ENCODE assay signal across 17 cellular contexts in genomic region chr2:23525137-23525765, GRCh38.
A peak's percentile ranks its signal among the peaks of the same experiment; 100 is the strongest.
DNase-seq lines count a peak whose midpoint lies in the region; ATAC-seq and TF ChIP-seq lines count a peak whose summit lies in the region.
"Had no signal": no experiment of that assay in that cellular context is flagged by ENCODE, and none has a peak within 500 bp of the region (broad histone marks: within the 10 kb centered on the region; RNA-seq: fewer than 3 reads in every experiment).

No MANE protein-coding gene starts in this region.

- H3K27me3 ChIP-seq in left ventricle myocardium inferior (ENCODE audit: low read depth) (peaks cover 45% of the 10 kb centered on the region), right cardiac atrium (ENCODE audit: control insufficient read depth, insufficient read depth) (no peaks in the 10 kb centered on the region), rectal smooth muscle tissue (ENCODE audit: control insufficient read depth, insufficient read depth, low read length) (no peaks in the 10 kb centered on the region), aorta (ENCODE audit: control insufficient read depth in 1 of 2, insufficient read depth in 2 of 2, low read length in 1 of 2) (no peaks in the 10 kb centered on the region), spleen (replicated peaks in 1 of 7) (no peaks in the 10 kb centered on the region)
- H3K27me3 ChIP-seq: cardiac muscle cell, upper lobe of right lung had no signal

- 78% methylated on average over 16 of the region's 16 CpGs for WGBS in right cardiac atrium
- WGBS in aorta, 2 donors = 46 to 57% methylated on average over 16 of the region's 16 CpGs
- WGBS in spleen, 5 donors = 84 to 92% (median 89%) methylated on average over 9 to 16 of the region's 16 CpGs

- no peak overlapping the region for H3K4me3 ChIP-seq in left ventricle myocardium inferior
- no peak overlapping the region for H3K4me3 ChIP-seq in right cardiac atrium (ENCODE audit: low read length)
- H3K4me3 ChIP-seq in rectal smooth muscle tissue (ENCODE audit: low read length) = no peak overlapping the region
- no peak overlapping the region for H3K4me3 ChIP-seq in aorta (ENCODE audit: low read length in 2 of 2)
- no peak overlapping the region for H3K4me3 ChIP-seq in spleen
- H3K4me3 ChIP-seq: A549, cardiac muscle cell, upper lobe of right lung had no signal

- DNase-seq in left ventricle myocardium inferior (no peak), Right ventricle myocardium inferior (ENCODE audit: missing footprints) (no peak), right cardiac atrium (peak in 2 of 3 donors; percentile 45 to 47), aorta (no peak), spleen (no peak)
- DNase-seq: activated CD4-positive, alpha-beta T cell treated with anti-CD3 and anti-CD28 coated beads, Interleukin-2, amount 50 U/mL, for 1 hour; activated T-cell treated with anti-CD3 and anti-CD28 coated beads, Interleukin-2, amount 50 U/mL, for 1 hour; DMS79; effector CD4-positive, alpha-beta T cell; natural killer cell; PC-3; upper lobe of right lung had no signal

- TF ChIP-seq CTCF in left ventricle myocardium inferior (IDR thresholded peaks at IDR 0.05; ENCODE audit: borderline replicate concordance) (no peak), spleen (IDR thresholded peaks at IDR 0.05 in 8 of 11, conservative IDR thresholded peaks at IDR 0.05 in 3 of 11) (no peak)

- no peak for TF ChIP-seq POLR2A in spleen (IDR thresholded peaks at IDR 0.05)

- H3K9me3 ChIP-seq in left ventricle myocardium inferior (replicated peaks) (no peaks in the 10 kb centered on the region), right cardiac atrium (ENCODE audit: control insufficient read depth, low read length) (no peaks in the 10 kb centered on the region), aorta (ENCODE audit: control insufficient read depth, low read length) (no peaks in the 10 kb centered on the region), spleen (no peaks in the 10 kb centered on the region)
- H3K9me3 ChIP-seq: A549, upper lobe of right lung had no signal

- no peak overlapping the region for H3K9ac ChIP-seq in rectal smooth muscle tissue (ENCODE audit: low read length)

- H3K27ac ChIP-seq in left ventricle myocardium inferior (replicated peaks) (peak overlapping the region; percentile 26), right cardiac atrium (ENCODE audit: low read length) (no peak overlapping the region), rectal smooth muscle tissue (ENCODE audit: low read depth, low read length) (peak overlapping the region; percentile 94), aorta (ENCODE audit: low read depth in 1 of 2, low read length in 2 of 2) (peak overlapping the region; percentile 31 to 97), spleen (no peak overlapping the region)
- H3K27ac ChIP-seq: A549, cardiac muscle cell had no signal

- H3K4me1 ChIP-seq in left ventricle myocardium inferior (peaks cover 24% of the 10 kb centered on the region), right cardiac atrium (ENCODE audit: control insufficient read depth, insufficient read depth, low read length) (no peaks in the 10 kb centered on the region), rectal smooth muscle tissue (ENCODE audit: control insufficient read depth, insufficient read depth, low read length) (peaks cover 25% of the 10 kb centered on the region), aorta (ENCODE audit: control insufficient read depth in 1 of 2, insufficient read depth in 2 of 2, low read length in 2 of 2) (no peaks in the 10 kb centered on the region), spleen (peaks cover 0 to 8% (median 0%) of the 10 kb centered on the region in 6 donors)

- H3K36me3 ChIP-seq in left ventricle myocardium inferior (no peaks in the 10 kb centered on the region), rectal smooth muscle tissue (ENCODE audit: control insufficient read depth, insufficient read depth, low read length) (no peaks in the 10 kb centered on the region), aorta (ENCODE audit: control insufficient read depth in 1 of 2, insufficient read depth in 2 of 2, low read length in 1 of 2) (no peaks in the 10 kb centered on the region), spleen (no peaks in the 10 kb centered on the region)
- H3K36me3 ChIP-seq: cardiac muscle cell, upper lobe of right lung had no signal

- ATAC-seq in Right ventricle myocardium inferior (no peak), right cardiac atrium (peak in 1 of 2 donors; percentile 13), aorta (ENCODE audit: low FRiP score) (no peak), GM18861 (IDR thresholded peaks at IDR 0.05; ENCODE audit: unreplicated experiment) (no peak), GM21360 (IDR thresholded peaks at IDR 0.05; ENCODE audit: unreplicated experiment) (no peak)
- ATAC-seq: A549, natural killer cell had no signal

- intact Hi-C loops in left ventricle myocardium inferior (cut with micrococcal nuclease) = no loop called here
- intact Hi-C loops in Right ventricle myocardium inferior (cut with DNase I) = no loop called here
- intact Hi-C loops in right cardiac atrium (cut with DNase I) = no loop called here
- intact Hi-C loops in aorta (cut with DNase I) = loop anchor here in 1 of 2 donors (5.0 kb wide), 1 partner anchor 37 kb away; no protein-coding TSS in a partner anchor
- intact Hi-C loops in spleen (cut with DNase I; ENCODE audit: low total_unique reads) = no loop called here

Comparison
In these comparisons a context has a peak if more than half of its experiments do, and no peak if none do; other contexts are left out.
1. DNase-seq: peak in right cardiac atrium (2 of 3); none in left ventricle myocardium inferior (single experiment), Right ventricle myocardium inferior (single experiment), aorta (0 of 2) and spleen (single experiment).
2. H3K27ac ChIP-seq: peak in left ventricle myocardium inferior (single experiment), rectal smooth muscle tissue (single experiment) and aorta (2 of 2); none in right cardiac atrium (single experiment) and spleen (0 of 8).